ENCODE assay signal across 1 cellular context in genomic region chr22:37363593-37363992, GRCh38.
TF ChIP-seq lines count a peak whose summit lies in the region.

No MANE protein-coding gene starts in this region.

TF ChIP-seq in IMR-90, 13 proteins besides CTCF, POLR2A, EP300 and RAD21:
- TF ChIP-seq RFX5 (IDR thresholded peaks at IDR 0.05; ENCODE audit: low read depth, low read length): no peak
- no peak for TF ChIP-seq NFE2L2 (IDR thresholded peaks at IDR 0.05; ENCODE audit: low read depth, low read length)
- no peak for TF ChIP-seq ELK1 (IDR thresholded peaks at IDR 0.05; ENCODE audit: borderline replicate concordance, low read depth, low read length)
- no peak for TF ChIP-seq FOS (IDR thresholded peaks at IDR 0.05; ENCODE audit: low read depth, low read length)
- TF ChIP-seq CHD1 (IDR thresholded peaks at IDR 0.05; ENCODE audit: low read depth, low read length): no peak
- TF ChIP-seq MAFK (IDR thresholded peaks at IDR 0.05; ENCODE audit: low read depth, low read length): no peak
- TF ChIP-seq CEBPB (IDR thresholded peaks at IDR 0.05; ENCODE audit: low read depth, low read length): no peak
- TF ChIP-seq USF2 (IDR thresholded peaks at IDR 0.05; ENCODE audit: low read depth, low read length): no peak
- no peak for TF ChIP-seq MAZ (IDR thresholded peaks at IDR 0.05; ENCODE audit: borderline replicate concordance, low read depth, low read length)
- TF ChIP-seq RCOR1 (IDR thresholded peaks at IDR 0.05; ENCODE audit: insufficient replicate concordance, low read length): no peak
- TF ChIP-seq SMC3 (IDR thresholded peaks at IDR 0.05; ENCODE audit: low read depth, low read length): no peak
- no peak for TF ChIP-seq BHLHE40 (IDR thresholded peaks at IDR 0.05; ENCODE audit: low read depth, low read length)
- no peak for TF ChIP-seq MXI1 (IDR thresholded peaks at IDR 0.05; ENCODE audit: borderline replicate concordance, low read depth, low read length)
TF ChIP-seq in IMR-90: peak in this region for 0.
